In genomic region chr6:158014505-158015187, GRCh38 we compare ENCODE assay signal across 1 cellular context.
A peak's percentile ranks its signal among the peaks of the same experiment; 100 is the strongest.
TF ChIP-seq lines count a peak whose summit lies in the region.

No MANE protein-coding gene starts in this region.

TF ChIP-seq in HepG2, 621 proteins besides CTCF, POLR2A, EP300 and RAD21 (continued from another document and continues in another):
- TF ChIP-seq BCL3 (CRISPR knock-in tag; IDR thresholded peaks at IDR 0.05) (no peak), ZNF781 (CRISPR knock-in tag; IDR thresholded peaks at IDR 0.05; ENCODE audit: borderline replicate concordance, not compliant biosample characterization) (peak; percentile 91), ZNF607 (CRISPR knock-in tag; IDR thresholded peaks at IDR 0.05; ENCODE audit: borderline replicate concordance) (peak; percentile 78; the same call in 1 of the 2 replicates), U2AF2 (IDR thresholded peaks at IDR 0.05; ENCODE audit: low read depth, low read length) (no peak), ZNF891 (CRISPR knock-in tag; IDR thresholded peaks at IDR 0.05) (no peak), ZNF546 (CRISPR knock-in tag; conservative IDR thresholded peaks at IDR 0.05) (no peak), ZNF331 (CRISPR knock-in tag; IDR thresholded peaks at IDR 0.05) (peak; percentile 57), KLF16 (CRISPR knock-in tag; IDR thresholded peaks at IDR 0.05) (no peak; a peak in 1 of 4 replicates), ZNF225 (CRISPR knock-in tag; IDR thresholded peaks at IDR 0.05) (peak; percentile 88; the same call in 1 of the 2 replicates), POGZ (CRISPR knock-in tag; IDR thresholded peaks at IDR 0.05) (peak; percentile 58; the same call in 1 of the 2 replicates), ZNF780A (CRISPR knock-in tag; IDR thresholded peaks at IDR 0.05) (no peak), SOX13 (IDR thresholded peaks at IDR 0.05) (peak; percentile 46; the same call in 1 of the 2 replicates), SOX13 (CRISPR knock-in tag; conservative IDR thresholded peaks at IDR 0.05 in 1 of 2, IDR thresholded peaks at IDR 0.05 in 1 of 2) (peak in 1 of 2 experiments; percentile 81; a peak in 2 of 4 replicates), ATF6 (CRISPR knock-in tag; conservative IDR thresholded peaks at IDR 0.05) (no peak), KLF12 (CRISPR knock-in tag; IDR thresholded peaks at IDR 0.05; ENCODE audit: borderline replicate concordance) (no peak), CC2D1A (CRISPR knock-in tag; IDR thresholded peaks at IDR 0.05) (no peak), ZNF614 (CRISPR knock-in tag; IDR thresholded peaks at IDR 0.05; ENCODE audit: borderline replicate concordance) (peak; percentile 75; the same call in 1 of the 2 replicates), ZNF572 (CRISPR knock-in tag; IDR thresholded peaks at IDR 0.05) (no peak), ZBTB38 (CRISPR knock-in tag; IDR thresholded peaks at IDR 0.05) (peak; percentile 80; the same call in 1 of the 2 replicates), GPN1 (CRISPR knock-in tag; IDR thresholded peaks at IDR 0.05; ENCODE audit: borderline replicate concordance) (no peak), ZNF276 (CRISPR knock-in tag; IDR thresholded peaks at IDR 0.05; ENCODE audit: low read depth) (no peak), IKZF1 (IDR thresholded peaks at IDR 0.05) (no peak), ZNF160 (CRISPR knock-in tag; IDR thresholded peaks at IDR 0.05) (no peak), SRSF9 (IDR thresholded peaks at IDR 0.05; ENCODE audit: borderline replicate concordance, insufficient read depth, low read depth, low read length, poor library complexity, severe bottlenecking) (no peak), AKNA (CRISPR knock-in tag; IDR thresholded peaks at IDR 0.05; ENCODE audit: borderline replicate concordance) (no peak), PCBP2 (optimal IDR thresholded peaks at IDR 0.05; ENCODE audit: low read depth, low read length, poor library complexity, severe bottlenecking) (no peak), ZBTB20 (CRISPR knock-in tag; IDR thresholded peaks at IDR 0.05; ENCODE audit: borderline replicate concordance, low read depth) (peak; percentile 15; the same call in 1 of the 2 replicates), PATZ1 (CRISPR knock-in tag; IDR thresholded peaks at IDR 0.05) (no peak), ATM (IDR thresholded peaks at IDR 0.05; ENCODE audit: borderline replicate concordance) (no peak), ZC3H4 (CRISPR knock-in tag; IDR thresholded peaks at IDR 0.05; ENCODE audit: borderline replicate concordance) (no peak; the same call in 1 of the 2 replicates), ZKSCAN8 (CRISPR knock-in tag; IDR thresholded peaks at IDR 0.05; ENCODE audit: borderline replicate concordance) (0 out of 2 replicates have a peak, but pooled peaks have one; percentile 28), DPF2 (CRISPR knock-in tag; IDR thresholded peaks at IDR 0.05; ENCODE audit: borderline replicate concordance, low read depth) (peak; percentile 88; the same call in 1 of the 2 replicates), ZNF552 (CRISPR knock-in tag; IDR thresholded peaks at IDR 0.05; ENCODE audit: borderline replicate concordance) (no peak), ZNF775 (CRISPR knock-in tag; IDR thresholded peaks at IDR 0.05; ENCODE audit: borderline replicate concordance) (no peak), ZNF772 (CRISPR knock-in tag; IDR thresholded peaks at IDR 0.05) (no peak), ZNF510 (CRISPR knock-in tag; IDR thresholded peaks at IDR 0.05; ENCODE audit: low read depth) (no peak), MTA1 (CRISPR knock-in tag; IDR thresholded peaks at IDR 0.05; ENCODE audit: borderline replicate concordance) (0 out of 2 replicates have a peak, but pooled peaks have one; percentile 34), ZBTB7B (CRISPR knock-in tag; IDR thresholded peaks at IDR 0.05) (no peak; the same call in none of the 2 replicates), IKZF4 (CRISPR knock-in tag; IDR thresholded peaks at IDR 0.05; ENCODE audit: borderline replicate concordance, low read depth, not compliant biosample characterization) (peak; percentile 23), SMARCE1 (IDR thresholded peaks at IDR 0.05; ENCODE audit: borderline replicate concordance) (no peak), STAT5B (CRISPR knock-in tag; IDR thresholded peaks at IDR 0.05) (no peak), PCBP1 (IDR thresholded peaks at IDR 0.05; ENCODE audit: borderline replicate concordance, low read depth, low read length) (no peak), MAFG (CRISPR knock-in tag; IDR thresholded peaks at IDR 0.05) (no peak), RFXAP (CRISPR knock-in tag; IDR thresholded peaks at IDR 0.05; ENCODE audit: borderline replicate concordance) (peak; percentile 36; the same call in 1 of the 2 replicates), ZSCAN30 (CRISPR knock-in tag; IDR thresholded peaks at IDR 0.05) (no peak), ZBED4 (CRISPR knock-in tag; IDR thresholded peaks at IDR 0.05; ENCODE audit: borderline replicate concordance) (no peak), HNF4G (IDR thresholded peaks at IDR 0.05; ENCODE audit: borderline replicate concordance, low read depth, low read length) (peak; percentile 89; the same call in 1 of the 2 replicates), HNF4G (CRISPR knock-in tag; IDR thresholded peaks at IDR 0.05; ENCODE audit: borderline replicate concordance, low read depth) (peak; percentile 43; the same call in 1 of the 2 replicates)
- TF ChIP-seq, protein P1, sequence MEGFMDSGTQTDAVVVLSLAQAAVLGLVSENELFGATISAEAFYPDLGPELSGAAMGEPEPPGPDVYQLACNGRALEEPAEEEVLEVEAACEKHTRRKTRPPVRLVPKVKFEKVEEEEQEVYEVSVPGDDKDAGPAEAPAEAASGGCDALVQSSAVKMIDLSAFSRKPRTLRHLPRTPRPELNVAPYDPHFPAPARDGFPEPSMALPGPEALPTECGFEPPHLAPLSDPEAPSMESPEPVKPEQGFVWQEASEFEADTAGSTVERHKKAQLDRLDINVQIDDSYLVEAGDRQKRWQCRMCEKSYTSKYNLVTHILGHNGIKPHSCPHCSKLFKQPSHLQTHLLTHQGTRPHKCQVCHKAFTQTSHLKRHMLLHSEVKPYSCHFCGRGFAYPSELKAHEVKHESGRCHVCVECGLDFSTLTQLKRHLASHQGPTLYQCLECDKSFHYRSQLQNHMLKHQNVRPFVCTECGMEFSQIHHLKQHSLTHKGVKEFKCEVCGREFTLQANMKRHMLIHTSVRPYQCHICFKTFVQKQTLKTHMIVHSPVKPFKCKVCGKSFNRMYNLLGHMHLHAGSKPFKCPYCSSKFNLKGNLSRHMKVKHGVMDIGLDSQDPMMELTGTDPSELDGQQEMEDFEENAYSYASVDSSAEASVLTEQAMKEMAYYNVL (CRISPR knock-in tag; IDR thresholded peaks at IDR 0.05; ENCODE audit: borderline replicate concordance) = peak; percentile 76; the same call in 1 of the 2 replicates
